ENCODE assay signal across 16 cellular contexts in the genomic region with DNA sequence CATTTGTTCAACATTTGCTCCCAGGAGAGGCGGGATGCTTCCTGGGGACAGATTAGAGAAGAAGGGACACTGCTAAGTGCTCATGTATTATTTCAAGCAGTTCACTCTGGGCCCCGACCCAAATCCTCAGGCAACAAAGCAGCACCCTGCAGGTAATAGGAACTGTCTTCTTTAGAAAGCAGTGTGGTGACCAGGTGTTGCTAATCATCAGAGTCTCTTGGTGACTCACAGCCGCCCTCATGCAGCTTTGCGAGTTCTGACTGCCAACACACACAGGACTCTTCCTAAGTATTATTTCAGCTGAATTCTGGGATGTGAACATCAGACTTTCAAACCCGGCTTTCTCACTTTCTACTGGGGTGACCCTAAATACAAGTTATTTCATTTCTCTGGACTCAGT.
"Had no signal": no experiment of that assay in that cellular context is flagged by ENCODE, and none has a peak within 500 bp of the region (broad histone marks: within the 10 kb centered on the region; RNA-seq: fewer than 3 reads in every experiment).

No MANE protein-coding gene starts in this region.

- H3K9me3 ChIP-seq: heart left ventricle, lower lobe of right lung, psoas muscle, right lobe of liver, suprapubic skin had no signal

- H3K4me1 ChIP-seq: lower lobe of right lung, psoas muscle, spleen had no signal

- H3K4me3 ChIP-seq: heart left ventricle, lower lobe of right lung, psoas muscle, right lobe of liver, spleen, suprapubic skin had no signal

- H3K27ac ChIP-seq: heart left ventricle, lower lobe of right lung, psoas muscle, right lobe of liver, spleen, suprapubic skin, WERI-Rb-1 had no signal

- H3K36me3 ChIP-seq: heart left ventricle, lower lobe of right lung, right lobe of liver, spleen, suprapubic skin, WERI-Rb-1 had no signal

- DNase-seq: activated CD4-positive, alpha-beta memory T cell treated with anti-CD3 and anti-CD28 coated beads, Interleukin-2, amount 10 ng/mL, durations not matched to agents 7 days and 5 days; activated CD4-positive, alpha-beta T cell treated with anti-CD3 and anti-CD28 coated beads for 36 hours; activated effector memory CD4-positive, alpha-beta T cell treated with anti-CD3 and anti-CD28 coated beads, Interleukin-2, amount 50 U/mL, for 16 hours; activated T-cell treated with anti-CD3 and anti-CD28 coated beads, Interleukin-2, amount 50 U/mL, for 48 hours; cortex of kidney; effector CD8-positive, alpha-beta T cell; heart left ventricle; left colon; lower lobe of right lung; midbrain; psoas muscle; right lobe of liver; spleen; T-helper 17 cell; WERI-Rb-1 had no signal

- H3K27me3 ChIP-seq: heart left ventricle, right lobe of liver, spleen, suprapubic skin had no signal
